1 cellular context compared by ENCODE assay signal in the genomic region with DNA sequence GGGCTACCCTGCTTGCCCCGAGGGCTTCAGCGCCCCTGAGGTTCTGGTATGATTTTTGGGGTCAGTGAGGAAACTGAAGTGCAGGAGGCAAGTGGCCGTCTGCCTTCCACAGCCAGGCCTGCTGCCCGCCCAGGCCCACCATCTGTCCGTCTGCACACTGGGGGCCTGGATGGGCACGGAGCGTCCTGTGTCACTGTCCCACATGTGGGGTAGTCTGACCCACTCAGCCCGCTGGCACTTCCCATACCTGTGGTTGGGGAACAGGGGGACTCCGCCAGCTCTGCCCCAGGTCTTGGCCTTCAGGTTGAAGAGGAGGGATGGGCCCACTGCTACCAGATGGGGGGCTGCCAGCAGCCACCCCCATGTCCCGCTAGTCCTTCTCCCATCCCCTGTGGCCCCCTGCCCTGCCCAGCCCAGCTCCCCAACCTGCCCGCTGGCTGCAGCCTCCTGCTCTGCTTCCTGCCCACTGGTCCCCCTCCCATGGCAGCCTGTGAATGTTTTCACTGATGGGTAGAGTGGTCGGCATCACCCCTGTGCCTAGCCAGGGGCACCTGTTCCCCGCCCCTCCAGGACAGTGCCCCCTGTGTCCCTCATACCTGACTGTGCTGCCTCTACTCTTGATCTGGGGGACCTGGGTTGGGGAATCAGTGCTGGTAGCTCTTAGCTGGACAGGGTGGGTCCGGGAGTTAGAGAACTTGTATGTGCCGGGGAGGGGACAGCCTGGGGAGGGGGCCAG.
TF ChIP-seq lines count a peak whose summit lies in the region.

No MANE protein-coding gene starts in this region.

TF ChIP-seq in K562, 482 proteins besides CTCF, POLR2A, EP300 and RAD21:
- TF ChIP-seq PRPF4 (IDR thresholded peaks at IDR 0.05; ENCODE audit: insufficient read depth, low read depth, low read length, poor library complexity, severe bottlenecking) (no peak), POLR2G (IDR thresholded peaks at IDR 0.05; ENCODE audit: low read depth, low read length) (0 out of 2 replicates have a peak, but pooled peaks have one; percentile 20)
TF ChIP-seq in K562: peak in this region for 1.
